In genomic region chr2:237700583-237701032, GRCh38 we compare ENCODE assay signal across 10 cellular contexts.
DNase-seq lines count a peak whose midpoint lies in the region; ATAC-seq, FAIRE-seq and TF ChIP-seq lines count a peak whose summit lies in the region.
"Had no signal": no experiment of that assay in that cellular context is flagged by ENCODE, and none has a peak within 500 bp of the region (broad histone marks: within the 10 kb centered on the region; RNA-seq: fewer than 3 reads in every experiment).

No MANE protein-coding gene starts in this region.

- DNase-seq in Right ventricle myocardium inferior (ENCODE audit: missing footprints) (peak; percentile 83), cardiac septum (ENCODE audit: low spot score) (no peak), RPMI8226 (peak; percentile 49), kidney (peak; percentile 86), germinal center (ENCODE audit: low spot score) (no peak)
- DNase-seq in activated naive CD4-positive, alpha-beta T cell treated with anti-CD3 and anti-CD28 coated beads, Interleukin-2, amount 50 U/mL, for 16 hours, result peak; percentile 70
- DNase-seq in stimulated activated CD4-positive, alpha-beta T cell treated with anti-CD3 and anti-CD28 coated beads, Interleukin-4, amount 100 ng/mL, for 24 hours, result peak; percentile 84

- peak overlapping the region in 1 of 2 donors; percentile 1 for H3K4me3 ChIP-seq in kidney (ENCODE audit: low read length in 2 of 2)

- no peaks in the 10 kb centered on the region for H3K36me3 ChIP-seq in kidney (ENCODE audit: control insufficient read depth in 1 of 2, insufficient read depth in 2 of 2, low read length in 2 of 2)

- H3K9me3 ChIP-seq in kidney (ENCODE audit: control insufficient read depth in 1 of 2, low read length in 2 of 2), result no peaks in the 10 kb centered on the region

- no peak for FAIRE-seq in kidney (lab: Jason Lieb, UNC)
- FAIRE-seq: colon had no signal

- TF ChIP-seq CTCF in kidney (IDR thresholded peaks at IDR 0.05; ENCODE audit: borderline replicate concordance, extremely low read depth, insufficient read depth), result no peak

- peaks cover 54 to 67% of the 10 kb centered on the region in 2 donors for H3K4me1 ChIP-seq in kidney (ENCODE audit: control insufficient read depth in 1 of 2, insufficient read depth in 1 of 2, low read depth in 1 of 2, low read length in 2 of 2)

- peak; percentile 67 for ATAC-seq in Right ventricle myocardium inferior
- no peak for ATAC-seq in HG02973 (IDR thresholded peaks at IDR 0.05; ENCODE audit: unreplicated experiment)

- peak overlapping the region; percentile 43 to 45 for H3K9ac ChIP-seq in kidney (ENCODE audit: low read length in 2 of 2)

- H3K27ac ChIP-seq in kidney (ENCODE audit: low read depth in 2 of 2, low read length in 2 of 2), result peak overlapping the region; percentile 84 to 90
- H3K27ac ChIP-seq: C4-2B had no signal

- intact Hi-C loops in Right ventricle myocardium inferior (cut with DNase I), result no loop called here
- intact Hi-C loops in cardiac septum (cut with DNase I), result no loop called here
- intact Hi-C loops in kidney (cut with DNase I), result no loop called here

Comparison
In these comparisons a context has a peak if more than half of its experiments do, and no peak if none do; other contexts are left out.
1. DNase-seq: peak in Right ventricle myocardium inferior (single experiment), RPMI8226 (single experiment), activated naive CD4-positive, alpha-beta T cell treated with anti-CD3 and anti-CD28 coated beads, Interleukin-2, amount 50 U/mL, for 16 hours (single experiment), kidney (single experiment) and stimulated activated CD4-positive, alpha-beta T cell treated with anti-CD3 and anti-CD28 coated beads, Interleukin-4, amount 100 ng/mL, for 24 hours (single experiment); none in cardiac septum (single experiment) and germinal center (single experiment).